ENCODE assay signal across 26 cellular contexts in the genomic region with DNA sequence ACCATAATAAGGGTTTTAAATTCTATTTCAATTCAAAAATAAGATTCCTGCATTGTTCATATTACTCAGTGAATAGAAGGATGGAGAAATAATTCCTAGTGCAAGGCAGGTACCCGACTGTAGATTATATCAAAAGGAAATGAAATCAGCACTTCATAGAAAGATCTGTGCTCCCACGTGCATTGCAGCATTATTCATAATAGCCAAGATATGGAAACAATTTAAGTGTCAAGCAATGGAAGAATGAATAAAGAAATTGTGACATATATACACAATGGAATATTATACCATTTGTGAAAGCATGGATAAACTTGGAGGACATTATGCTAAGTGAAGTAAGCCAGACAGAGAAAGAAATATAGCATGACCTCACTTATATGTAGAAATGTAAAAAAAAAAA.
"Had no signal": no experiment of that assay in that cellular context is flagged by ENCODE, and none has a peak within 500 bp of the region (broad histone marks: within the 10 kb centered on the region; RNA-seq: fewer than 3 reads in every experiment).

No MANE protein-coding gene starts in this region.

- H3K9me3 ChIP-seq: stomach, suprapubic skin, testis, thoracic aorta, thyroid gland, tibial artery, tibial nerve, transverse colon, upper lobe of left lung, upper lobe of right lung, vagina had no signal

- H3K4me3 ChIP-seq: stomach, suprapubic skin, testis, thoracic aorta, thyroid gland, tibial artery, tibial nerve, transverse colon, upper lobe of left lung, upper lobe of right lung, uterus, vagina had no signal

- H3K27ac ChIP-seq: stomach, suprapubic skin, testis, thoracic aorta, thyroid gland, tibial artery, tibial nerve, transverse colon, upper lobe of left lung, upper lobe of right lung, uterus, vagina had no signal

- H3K36me3 ChIP-seq: stomach, suprapubic skin, thoracic aorta, thyroid gland, tibial artery, tibial nerve, transverse colon, upper lobe of left lung, upper lobe of right lung, uterus, vagina had no signal

- ATAC-seq: stimulated activated effector memory CD8-positive, alpha-beta T cell treated with anti-CD3 and anti-CD28 coated beads, Interleukin-12 subunit alpha, Interleukin-12 subunit beta, amount 100 ng/mL, for 72 hours; stimulated activated memory B cell treated with anti-CD40 and anti-IgM and Interleukin-4, amounts not matched to agents 10 μg/mL and 1 μg/mL and 100 μg/mL, for 72 hours; stimulated activated naive B cell treated with anti-CD40 and anti-IgM and Interleukin-4, amounts not matched to agents 10 μg/mL and 1 μg/mL and 100 μg/mL, for 72 hours; stimulated activated naive CD8-positive, alpha-beta T cell treated with anti-CD3 and anti-CD28 coated beads, Interleukin-15, amount 100 ng/mL, for 72 hours; stimulated activated naive CD8-positive, alpha-beta T cell treated with anti-CD3 and anti-CD28 coated beads, Interleukin-15, Interleukin-2, amounts not matched to agents 100 U/mL and 50 U/mL, for 24 hours; upper lobe of right lung had no signal

- H3K27me3 ChIP-seq: stomach, suprapubic skin, testis, thyroid gland, tibial nerve, transverse colon, upper lobe of left lung, upper lobe of right lung, uterus, vagina had no signal

- DNase-seq: stimulated activated CD4-positive, alpha-beta T cell treated with anti-CD3 and anti-CD28 coated beads, Interleukin-2, amount 100 ng/mL, for 48 hours; stimulated activated CD4-positive, alpha-beta T cell treated with anti-CD3 and anti-CD28 coated beads, Interleukin-4, amount 100 ng/mL, for 1 hour; stimulated activated CD4-positive, alpha-beta T cell treated with anti-CD3 and anti-CD28 coated beads, Interleukin-4, amount 100 ng/mL, for 24 hours; stimulated activated CD4-positive, alpha-beta T cell treated with anti-CD3 and anti-CD28 coated beads, Interleukin-4, amount 100 ng/mL, for 4 hours; stimulated activated CD8-positive, alpha-beta memory T cell treated with anti-CD3 and anti-CD28 coated beads, Interleukin-4, amount 100 ng/mL, for 48 hours; stimulated activated naive B cell treated with anti-CD40 and anti-IgM and Interleukin-4, amounts not matched to agents 10 μg/mL and 1 μg/mL and 100 μg/mL, for 72 hours; stimulated activated naive CD4-positive, alpha-beta T cell; stimulated activated naive CD4-positive, alpha-beta T cell treated with Interleukin-2 at 50 U/mL for 16 hours; stimulated activated naive CD8-positive, alpha-beta T cell treated with anti-CD3 and anti-CD28 coated beads, Interleukin-15, amount 100 ng/mL, for 72 hours; stimulated activated naive CD8-positive, alpha-beta T cell treated with anti-CD3 and anti-CD28 coated beads, Interleukin-15, Interleukin-2, amounts not matched to agents 100 U/mL and 50 U/mL, for 24 hours; stomach; substantia nigra; testis; thyroid gland; tibial artery; transverse colon; trophoblast cell; upper lobe of left lung; upper lobe of right lung; uterus had no signal
